Comparison of ENCODE assay signal across 21 cellular contexts in genomic region chr19:31290926-31291590, GRCh38. TPM values are rescaled to one million over a fixed set of nuclear protein-coding genes. Genes with fewer than 3 reads are reported as not detected.
DNase-seq lines count a peak whose midpoint lies in the region; TF ChIP-seq lines count a peak whose summit lies in the region.
"Had no signal": no experiment of that assay in that cellular context is flagged by ENCODE, and none has a peak within 500 bp of the region (broad histone marks: within the 10 kb centered on the region; RNA-seq: fewer than 3 reads in every experiment).

No MANE protein-coding gene starts in this region.

- H3K36me3 ChIP-seq in spleen: no peaks in the 10 kb centered on the region

- TF ChIP-seq POLR2A in spleen (IDR thresholded peaks at IDR 0.05): no peak

- H3K4me3 ChIP-seq in astrocyte of the spinal cord (ENCODE audit: low read depth, low read length): no peak overlapping the region
- no peak overlapping the region for H3K4me3 ChIP-seq in spleen
- H3K4me3 ChIP-seq: BLaER1 treated with 17β-estradiol and CSF1 and Interleukin-3, amounts not matched to agents 10 nM and 100 nM; MG63 had no signal

- intact Hi-C loops in spleen (cut with DNase I; ENCODE audit: low total_unique reads): no loop called here

- no peaks in the 10 kb centered on the region for H3K9me3 ChIP-seq in spleen
- H3K9me3 ChIP-seq: BLaER1 treated with 17β-estradiol and CSF1 and Interleukin-3, amounts not matched to agents 10 nM and 100 nM had no signal

- TF ChIP-seq CTCF in astrocyte of the spinal cord (IDR thresholded peaks at IDR 0.05; ENCODE audit: low read depth, low read length): no peak
- TF ChIP-seq CTCF in spleen (IDR thresholded peaks at IDR 0.05 in 8 of 11, conservative IDR thresholded peaks at IDR 0.05 in 3 of 11): no peak

- H3K27me3 ChIP-seq in spleen (replicated peaks in 1 of 7): no peaks in the 10 kb centered on the region
- H3K27me3 ChIP-seq: BLaER1 treated with 17β-estradiol and CSF1 and Interleukin-3, amounts not matched to agents 10 nM and 100 nM; MG63 had no signal

- H3K4me1 ChIP-seq in spleen: peaks cover 0 to 8% (median 1%) of the 10 kb centered on the region in 6 donors

- H3K27ac ChIP-seq in spleen: no peak overlapping the region
- H3K27ac ChIP-seq: BLaER1 treated with 17β-estradiol and CSF1 and Interleukin-3, amounts not matched to agents 10 nM and 100 nM had no signal

- in situ Hi-C loops in astrocyte of the spinal cord (cut with HindIII; ENCODE audit: low sequenced_read_pairs): no loop called here

- DNase-seq in COLO829 (ENCODE audit: low spot score): peak; percentile 12
- DNase-seq in astrocyte of the spinal cord (ENCODE audit: low read depth, low spot score): peak; percentile 16
- peak; percentile 2 for DNase-seq in midbrain (lab: John Stamatoyannopoulos, UW)
- peak; percentile 29 for DNase-seq in spleen
- DNase-seq in GM19240 (ENCODE audit: insufficient read length, low spot score): no peak
- no peak for DNase-seq in T-helper 1 cell
- no peak for DNase-seq in activated naive CD4-positive, alpha-beta T cell treated with Interleukin-2 at 50 U/mL for 16 hours
- DNase-seq: Calu3; CD8-positive, alpha-beta T cell; DMS53; EL; Kasumi-1; MG63; NCI-H1048; NCI-H1417 treated with DMSO at 0.1 percent for 48 hours; NCI-H187; NCI-H2107; NCI-H446 treated with DMSO at 0.1 percent for 48 hours; NCI-H526 treated with DMSO at 0.1 percent for 48 hours; OCI-M1 had no signal

- WGBS in spleen, 5 donors: 82 to 88% (median 86%) methylated on average over 9 of the region's 9 CpGs

RNA-seq across cellular contexts. Expression of gene TSHZ3, which starts 58.2 kb away (rescaled TPM):
- 10 to 100 TPM; 10.0 to 24.6 (median 15.8) TPM for total RNA-seq in spleen
- polyA plus RNA-seq in spleen: 1 to 10 TPM; 1.2 to 3.6 (median 1.3) TPM
- total RNA-seq: Calu3; CD8-positive, alpha-beta T cell had no signal

Comparison
In these comparisons a context has a peak if more than half of its experiments do, and no peak if none do; other contexts are left out.
1. DNase-seq: peak in COLO829 (single experiment), astrocyte of the spinal cord (single experiment), midbrain (single experiment) and spleen (single experiment); none in GM19240 (single experiment), T-helper 1 cell (0 of 5) and activated naive CD4-positive, alpha-beta T cell treated with Interleukin-2 at 50 U/mL for 16 hours (single experiment).